10 cellular contexts compared by ENCODE assay signal in genomic region chr11:66676279-66676919, GRCh38. TPM values are rescaled to one million over a fixed set of nuclear protein-coding genes. Genes with fewer than 3 reads are reported as not detected.
DNase-seq lines count a peak whose midpoint lies in the region; ATAC-seq and TF ChIP-seq lines count a peak whose summit lies in the region.
"Had no signal": no experiment of that assay in that cellular context is flagged by ENCODE, and none has a peak within 500 bp of the region (broad histone marks: within the 10 kb centered on the region; RNA-seq: fewer than 3 reads in every experiment).

No MANE protein-coding gene starts in this region.

- H3K4me1 Mint-ChIP-seq in activated naive CD8-positive, alpha-beta T cell treated with anti-CD3 and anti-CD28 coated beads, Interleukin-2, amount 50 U/mL, for 24 hours, result peaks cover 37% of the 10 kb centered on the region

- H3K4ac ChIP-seq in mesendoderm (ENCODE audit: low read depth, low read length), result no peak overlapping the region

- no peak overlapping the region for H2BK15ac ChIP-seq in mesendoderm (replicated peaks; ENCODE audit: low read depth)

- no peak overlapping the region for H4K5ac ChIP-seq in mesendoderm (ENCODE audit: low read length)

- no peak for DNase-seq in A673 (ENCODE audit: low spot score)
- no peak for DNase-seq in activated naive CD8-positive, alpha-beta T cell treated with anti-CD3 and anti-CD28 coated beads, Interleukin-2, amount 50 U/mL, for 24 hours
- no peak for DNase-seq in mesendoderm
- no peak for DNase-seq in NCI-H1105 treated with DMSO at 0.1 percent for 48 hours (lab: John Stamatoyannopoulos, UW)
- no peak for DNase-seq in nucleus accumbens (lab: John Stamatoyannopoulos, UW)
- no peak for DNase-seq in mucosa of gallbladder (ENCODE audit: low spot score)
- DNase-seq: activated CD4-positive, alpha-beta T cell treated with anti-CD3 and anti-CD28 coated beads, Interleukin-2, amount 50 U/mL, for 4 hours; left cardiac atrium had no signal

- peak overlapping the region; percentile 66 for H3K4me2 ChIP-seq in mesendoderm (ENCODE audit: low read length)

- H2BK120ac ChIP-seq in mesendoderm (ENCODE audit: low read depth, low read length), result no peak overlapping the region

- H3K23ac ChIP-seq in mesendoderm (ENCODE audit: low read length), result peak overlapping the region; percentile 45

- H3K9me3 ChIP-seq in A673 (ENCODE audit: low read depth, low read length, poor library complexity, severe bottlenecking), result no peaks in the 10 kb centered on the region
- H3K9me3 ChIP-seq in HUES6 (ENCODE audit: control insufficient read depth, insufficient read depth, low read depth, low read length), result no peaks in the 10 kb centered on the region

- H3K4me3 ChIP-seq in A673 (ENCODE audit: low read depth, low read length, poor library complexity, severe bottlenecking) (peak overlapping the region; percentile 61), HUES6 (ENCODE audit: low read depth, low read length) (peak overlapping the region; percentile 75), mesendoderm (ENCODE audit: low read length) (no peak overlapping the region)

- H3K4me3 Mint-ChIP-seq in activated naive CD8-positive, alpha-beta T cell treated with anti-CD3 and anti-CD28 coated beads, Interleukin-2, amount 50 U/mL, for 24 hours, result peak overlapping the region; percentile 95

- POLR2A ChIA-PET in A673 (lab: Charles Lee; ENCODE audit: low non-redundant PET), result interaction anchor here (0.6 kb wide), 1 partner anchor 817 kb away, joined by 3 read pairs; no protein-coding TSS in a partner anchor

- CTCF ChIA-PET in A673 (lab: Charles Lee), result no interaction called here

- peaks cover 15% of the 10 kb centered on the region for H3K36me3 Mint-ChIP-seq in activated naive CD8-positive, alpha-beta T cell treated with anti-CD3 and anti-CD28 coated beads, Interleukin-2, amount 50 U/mL, for 24 hours (ENCODE audit: low read depth)

- H3K36me3 ChIP-seq in A673 (ENCODE audit: insufficient read depth, low read length, poor library complexity, severe bottlenecking) (peaks cover 15% of the 10 kb centered on the region), HUES6 (ENCODE audit: control insufficient read depth, insufficient read depth, low read length) (peaks cover 17% of the 10 kb centered on the region), mesendoderm (ENCODE audit: control insufficient read depth, insufficient read depth, low read length) (peaks cover 2% of the 10 kb centered on the region)

- no peak overlapping the region for H3K9ac ChIP-seq in HUES6 (ENCODE audit: low read length)
- H3K9ac ChIP-seq in mesendoderm (ENCODE audit: low read length), result peak overlapping the region; percentile 54

- no peak overlapping the region for H2BK5ac ChIP-seq in mesendoderm (ENCODE audit: low read length)

- no peaks in the 10 kb centered on the region for H3K27me3 Mint-ChIP-seq in activated naive CD8-positive, alpha-beta T cell treated with anti-CD3 and anti-CD28 coated beads, Interleukin-2, amount 50 U/mL, for 24 hours

- no peak for ATAC-seq in activated naive CD8-positive, alpha-beta T cell treated with anti-CD3 and anti-CD28 coated beads, Interleukin-2, amount 50 U/mL, for 24 hours
- ATAC-seq in HG03175 (IDR thresholded peaks at IDR 0.05; ENCODE audit: unreplicated experiment), result no peak

- H3K79me1 ChIP-seq in mesendoderm (ENCODE audit: low read length), result peaks cover 7% of the 10 kb centered on the region

- H3K9me3 Mint-ChIP-seq in activated naive CD8-positive, alpha-beta T cell treated with anti-CD3 and anti-CD28 coated beads, Interleukin-2, amount 50 U/mL, for 24 hours, result no peaks in the 10 kb centered on the region

- H3K27ac ChIP-seq in A673 (ENCODE audit: low read depth, low read length, poor library complexity, severe bottlenecking) (peak overlapping the region; percentile 12), HUES6 (ENCODE audit: low read depth, low read length) (no peak overlapping the region), mesendoderm (ENCODE audit: low read depth, low read length) (no peak overlapping the region)

- H3K27ac Mint-ChIP-seq in activated naive CD8-positive, alpha-beta T cell treated with anti-CD3 and anti-CD28 coated beads, Interleukin-2, amount 50 U/mL, for 24 hours, result no peak overlapping the region

- H4K8ac ChIP-seq in mesendoderm (ENCODE audit: low read depth, low read length), result no peak overlapping the region

- WGBS in mesendoderm (ENCODE audit: extremely low coverage, insufficient coverage, low lambda C conversion rate), result no CpG with 5 or more reads among the region's 16 CpGs

- peak overlapping the region; percentile 60 for H3K56ac ChIP-seq in mesendoderm (ENCODE audit: low read length)

- intact Hi-C loops in A673 (cut with micrococcal nuclease; ENCODE audit: unreplicated experiment), result no loop called here

- no peak overlapping the region for H2AK5ac ChIP-seq in mesendoderm (ENCODE audit: low read length)

- no peak for TF ChIP-seq CTCF in A673 (conservative IDR thresholded peaks at IDR 0.05; ENCODE audit: low read depth, low read length)

- BruUV-seq in A673 (replicated peaks; lab: Mats Ljungman, UMichigan), result TSS peak; percentile 40

- no peak overlapping the region for H3K18ac ChIP-seq in mesendoderm (ENCODE audit: low read length)

- peaks cover 14% of the 10 kb centered on the region for H3K79me2 ChIP-seq in mesendoderm (ENCODE audit: control insufficient read depth, insufficient read depth, low read length)

- no peaks in the 10 kb centered on the region for H3K27me3 ChIP-seq in A673 (replicated peaks; ENCODE audit: insufficient read depth, low read depth, low read length, poor library complexity)
- H3K27me3 ChIP-seq in HUES6 (ENCODE audit: control insufficient read depth, insufficient read depth, low read length), result no peaks in the 10 kb centered on the region
- no peaks in the 10 kb centered on the region for H3K27me3 ChIP-seq in mesendoderm (ENCODE audit: insufficient read depth, low read length, poor library complexity)

- peaks cover 11% of the 10 kb centered on the region for H3K4me1 ChIP-seq in A673 (ENCODE audit: insufficient read depth, low read length, poor library complexity, severe bottlenecking)
- peaks cover 19% of the 10 kb centered on the region for H3K4me1 ChIP-seq in HUES6 (ENCODE audit: control insufficient read depth, insufficient read depth, low read length)
- H3K4me1 ChIP-seq in mesendoderm (ENCODE audit: control insufficient read depth, low read depth, low read length), result peaks cover 4% of the 10 kb centered on the region

RNA-seq across cellular contexts. Expression of gene RBM4B, which starts 1.3 kb away (rescaled TPM):
- 35.0 and 40.5 TPM in 2 replicates for total RNA-seq in A673 (2021)
- 20.5 TPM for polyA plus RNA-seq in mesendoderm (2013, experiment 1 of 2)
- 19.3 TPM for polyA plus RNA-seq in mesendoderm (2013, experiment 2 of 2)
- 21.9 TPM for total RNA-seq in mucosa of gallbladder

RNA-seq across cellular contexts. Expression of gene RBM4, which starts 37.9 kb away (rescaled TPM):
- total RNA-seq in A673 (2021) (238 and 245 TPM in 2 replicates), mucosa of gallbladder (119 TPM)
- polyA plus RNA-seq in mesendoderm (2013, experiment 1 of 2), result 165 TPM
- 161 TPM for polyA plus RNA-seq in mesendoderm (2013, experiment 2 of 2)

RNA-seq across cellular contexts. Expression of gene SPTBN2, which starts 52.6 kb away (rescaled TPM):
- total RNA-seq in A673 (2021) (21.1 and 34.4 TPM in 2 replicates), mucosa of gallbladder (18.2 TPM)
- polyA plus RNA-seq in mesendoderm (2013, experiment 1 of 2), result 14.9 TPM
- 15.9 TPM for polyA plus RNA-seq in mesendoderm (2013, experiment 2 of 2)

RNA-seq across cellular contexts. Expression of gene RBM14, which starts 60.0 kb away (rescaled TPM):
- 152 and 162 TPM in 2 replicates for total RNA-seq in A673 (2021)
- 92.7 TPM for polyA plus RNA-seq in mesendoderm (2013, experiment 1 of 2)
- 90.3 TPM for polyA plus RNA-seq in mesendoderm (2013, experiment 2 of 2)
- total RNA-seq in mucosa of gallbladder, result 84.5 TPM
